Comparison of ENCODE assay signal across 24 cellular contexts in the genomic region with DNA sequence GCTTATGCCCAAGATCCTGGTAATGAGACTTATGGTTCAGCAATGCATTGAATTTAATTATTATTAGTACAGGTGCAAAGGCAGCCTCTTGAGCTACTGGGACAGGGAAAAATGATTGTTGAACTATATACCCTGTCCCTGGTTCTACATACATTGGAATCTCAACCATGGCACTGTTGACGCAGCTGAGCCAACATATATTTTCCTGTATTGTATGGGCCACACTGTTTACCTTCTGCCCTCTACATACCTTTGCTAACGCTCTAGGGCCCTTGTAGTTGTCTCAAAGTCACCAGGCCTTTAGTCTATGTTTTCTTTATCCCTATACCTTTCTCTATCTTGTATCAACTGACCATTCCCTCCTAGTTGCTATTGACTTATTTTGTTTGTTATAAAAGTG. TPM values are rescaled to one million over a fixed set of nuclear protein-coding genes. Genes with fewer than 3 reads are reported as not detected.
"Had no signal": no experiment of that assay in that cellular context is flagged by ENCODE, and none has a peak within 500 bp of the region (broad histone marks: within the 10 kb centered on the region; RNA-seq: fewer than 3 reads in every experiment).

No MANE protein-coding gene starts in this region.

- H3K36me3 Mint-ChIP-seq: activated naive CD8-positive, alpha-beta T cell treated with anti-CD3 and anti-CD28 coated beads for 36 hours; memory B cell; stimulated activated memory B cell treated with anti-CD40 and anti-IgM and Interleukin-4, amounts not matched to agents 10 μg/mL and 1 μg/mL and 100 μg/mL, for 72 hours; WTC11 had no signal

- H3K4me1 Mint-ChIP-seq: activated naive CD8-positive, alpha-beta T cell treated with anti-CD3 and anti-CD28 coated beads for 36 hours; central memory CD8-positive, alpha-beta T cell; stimulated activated memory B cell treated with anti-CD40 and anti-IgM and Interleukin-4, amounts not matched to agents 10 μg/mL and 1 μg/mL and 100 μg/mL, for 72 hours had no signal

- H3K27ac Mint-ChIP-seq: activated naive CD8-positive, alpha-beta T cell treated with anti-CD3 and anti-CD28 coated beads for 36 hours; effector memory CD8-positive, alpha-beta T cell; memory B cell; stimulated activated memory B cell treated with anti-CD40 and anti-IgM and Interleukin-4, amounts not matched to agents 10 μg/mL and 1 μg/mL and 100 μg/mL, for 72 hours had no signal

- DNase-seq: activated CD4-positive, alpha-beta T cell treated with anti-CD3 and anti-CD28 coated beads, Interleukin-2, amount 50 U/mL, for 4 hours; activated CD8-positive, alpha-beta memory T cell treated with anti-CD3 and anti-CD28 coated beads for 24 hours; activated CD8-positive, alpha-beta memory T cell treated with anti-CD3 and anti-CD28 coated beads, Interleukin-2, amount 50 U/mL, for 4 hours; activated naive CD4-positive, alpha-beta T cell treated with Interleukin-2 at 50 U/mL for 16 hours; activated naive CD8-positive, alpha-beta T cell treated with anti-CD3 and anti-CD28 coated beads for 36 hours; activated T-cell treated with anti-CD3 and anti-CD28 coated beads, Interleukin-2, amount 50 U/mL, for 4 hours; effector memory CD8-positive, alpha-beta T cell; heart left ventricle; nucleus accumbens; small intestine; stimulated activated CD4-positive, alpha-beta T cell treated with anti-CD3 and anti-CD28 coated beads, Interleukin-2, amount 100 ng/mL, for 24 hours; stomach; transverse colon had no signal

- H3K9me3 Mint-ChIP-seq: activated naive CD8-positive, alpha-beta T cell treated with anti-CD3 and anti-CD28 coated beads for 36 hours; activated T-cell treated with anti-CD3 and anti-CD28 coated beads, Interleukin-2, amount 50 U/mL, for 4 hours; central memory CD8-positive, alpha-beta T cell; effector memory CD8-positive, alpha-beta T cell; memory B cell; stimulated activated memory B cell treated with anti-CD40 and anti-IgM and Interleukin-4, amounts not matched to agents 10 μg/mL and 1 μg/mL and 100 μg/mL, for 72 hours; WTC11 had no signal

- ATAC-seq: activated T-cell treated with anti-CD3 and anti-CD28 coated beads, Interleukin-2, amount 50 U/mL, for 4 hours; effector memory CD8-positive, alpha-beta T cell; esophagus mucosa; heart left ventricle; sciatic nerve; stimulated activated memory B cell treated with anti-CD40 and anti-IgM and Interleukin-4, amounts not matched to agents 10 μg/mL and 1 μg/mL and 100 μg/mL, for 72 hours; WTC11 had no signal

- H3K27me3 Mint-ChIP-seq: activated naive CD8-positive, alpha-beta T cell treated with anti-CD3 and anti-CD28 coated beads for 36 hours had no signal

- H3K4me3 Mint-ChIP-seq: activated naive CD8-positive, alpha-beta T cell treated with anti-CD3 and anti-CD28 coated beads for 36 hours; activated T-cell treated with anti-CD3 and anti-CD28 coated beads, Interleukin-2, amount 50 U/mL, for 4 hours; central memory CD8-positive, alpha-beta T cell; effector memory CD8-positive, alpha-beta T cell; memory B cell; stimulated activated memory B cell treated with anti-CD40 and anti-IgM and Interleukin-4, amounts not matched to agents 10 μg/mL and 1 μg/mL and 100 μg/mL, for 72 hours; WTC11 had no signal

RNA-seq across cellular contexts. Expression of a gene that starts 33.8 kb away (rescaled TPM):
- total RNA-seq: activated naive CD8-positive, alpha-beta T cell treated with anti-CD3 and anti-CD28 coated beads for 36 hours; activated T-cell treated with anti-CD3 and anti-CD28 coated beads, Interleukin-2, amount 50 U/mL, for 4 hours; astrocyte; dermis microvascular lymphatic vessel endothelial cell; endothelial cell of umbilical vein; esophagus mucosa; mononuclear cell; sciatic nerve; suprapubic skin; transverse colon; WTC11 had no signal
